In the genomic region with DNA sequence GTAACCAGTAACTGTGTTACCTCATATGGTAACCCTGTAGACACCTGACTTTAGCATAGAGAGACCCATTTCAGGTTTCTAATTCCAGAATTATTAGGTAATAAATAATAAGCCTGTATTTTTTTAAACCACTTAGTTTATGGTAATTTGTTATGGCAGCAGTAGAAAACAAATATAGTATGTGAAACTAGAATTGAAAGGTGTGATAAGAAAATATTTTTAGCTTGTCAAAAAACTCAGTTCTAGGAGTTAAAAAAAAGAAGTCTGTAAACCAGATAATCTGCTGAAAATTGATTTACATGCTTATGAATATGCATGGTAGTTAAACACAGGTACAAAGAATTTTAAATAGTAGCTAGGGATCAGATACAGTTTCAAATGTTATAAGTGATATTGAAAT, we compare ENCODE assay signal across 31 cellular contexts.
DNase-seq lines count a peak whose midpoint lies in the region; ATAC-seq lines count a peak whose summit lies in the region.
"Had no signal": no experiment of that assay in that cellular context is flagged by ENCODE, and none has a peak within 500 bp of the region (broad histone marks: within the 10 kb centered on the region; RNA-seq: fewer than 3 reads in every experiment).

No MANE protein-coding gene starts in this region.

- POLR2A ChIA-PET in naive thymus-derived CD4-positive, alpha-beta T cell (lab: Charles Lee), result no interaction called here

- peaks cover 0 to 2% of the 10 kb centered on the region in 2 donors for H3K27me3 ChIP-seq in naive thymus-derived CD4-positive, alpha-beta T cell (ENCODE audit: control insufficient read depth in 2 of 2, insufficient read depth in 2 of 2, low read length in 2 of 2)
- H3K27me3 ChIP-seq: ascending aorta, cardiac muscle cell, colonic mucosa had no signal

- no peaks in the 10 kb centered on the region for H3K4me1 Mint-ChIP-seq in naive thymus-derived CD4-positive, alpha-beta T cell
- H3K4me1 Mint-ChIP-seq: activated naive CD8-positive, alpha-beta T cell treated with anti-CD3 and anti-CD28 coated beads, Interleukin-2, amount 10 ng/mL, durations not matched to agents 7 days and 5 days; nephron had no signal

- no peak overlapping the region for H3K27ac Mint-ChIP-seq in naive thymus-derived CD4-positive, alpha-beta T cell
- H3K27ac Mint-ChIP-seq: activated naive CD8-positive, alpha-beta T cell treated with anti-CD3 and anti-CD28 coated beads, Interleukin-2, amount 10 ng/mL, durations not matched to agents 7 days and 5 days; CD4-positive, alpha-beta T cell; nephron; stimulated activated naive CD8-positive, alpha-beta T cell treated with anti-CD3 and anti-CD28 coated beads, Interleukin-15, Interleukin-2, amounts not matched to agents 100 ng/mL and 50 ng/mL, for 24 hours had no signal

- intact Hi-C loops in naive thymus-derived CD4-positive, alpha-beta T cell (cut with micrococcal nuclease), result no loop called here

- ATAC-seq in GM18502 (IDR thresholded peaks at IDR 0.05; ENCODE audit: poor library complexity, unreplicated experiment) (peak; percentile 59), GM21447 (IDR thresholded peaks at IDR 0.05; ENCODE audit: unreplicated experiment) (peak; percentile 77), HG02678 (IDR thresholded peaks at IDR 0.05; ENCODE audit: unreplicated experiment) (peak; percentile 61), HG03354 (IDR thresholded peaks at IDR 0.05; ENCODE audit: poor library complexity, severe bottlenecking, unreplicated experiment) (peak; percentile 51), HG02623 (IDR thresholded peaks at IDR 0.05; ENCODE audit: unreplicated experiment) (no peak)
- ATAC-seq in naive thymus-derived CD4-positive, alpha-beta T cell, result no peak
- ATAC-seq: lower lobe of right lung, mucosa of descending colon had no signal

- DNase-seq in NCI-H345 treated with DMSO at 0.1 percent for 48 hours (lab: John Stamatoyannopoulos, UW; ENCODE audit: unreplicated experiment), result no peak
- DNase-seq in naive thymus-derived CD4-positive, alpha-beta T cell, result no peak
- DNase-seq in NOMO-1 treated with dmso at 0.1 percent for 144 hours (lab: John Stamatoyannopoulos, UW; ENCODE audit: unreplicated experiment), result no peak
- DNase-seq: 8988T; activated CD4-positive, alpha-beta T cell treated with anti-CD3 and anti-CD28 coated beads for 48 hours; activated effector memory CD4-positive, alpha-beta T cell treated with anti-CD3 and anti-CD28 coated beads, Interleukin-2, amount 50 U/mL, for 16 hours; activated naive CD8-positive, alpha-beta T cell treated with anti-CD3 and anti-CD28 coated beads, Interleukin-2, amount 10 ng/mL, durations not matched to agents 7 days and 5 days; activated T-cell treated with anti-CD3 and anti-CD28 coated beads, Interleukin-2, amount 50 U/mL, for 1 hour; CD4-positive, alpha-beta T cell; colonic mucosa; effector CD8-positive, alpha-beta T cell; IMR-90; kidney glomerular epithelial cell; lower lobe of right lung; mucosa of descending colon; NCI-H187; NCI-H524 treated with DMSO at 0.1 percent for 48 hours; SIG-M5; SW 1271; T-helper 9 cell had no signal

- no peaks in the 10 kb centered on the region for H3K9me3 Mint-ChIP-seq in naive thymus-derived CD4-positive, alpha-beta T cell
- H3K9me3 Mint-ChIP-seq: activated naive CD8-positive, alpha-beta T cell treated with anti-CD3 and anti-CD28 coated beads, Interleukin-2, amount 10 ng/mL, durations not matched to agents 7 days and 5 days; stimulated activated naive CD8-positive, alpha-beta T cell treated with anti-CD3 and anti-CD28 coated beads, Interleukin-15, Interleukin-2, amounts not matched to agents 100 ng/mL and 50 ng/mL, for 24 hours had no signal

- H3K36me3 ChIP-seq in naive thymus-derived CD4-positive, alpha-beta T cell (ENCODE audit: control insufficient read depth in 2 of 3, insufficient read depth in 3 of 3, low read length in 3 of 3), result no peaks in the 10 kb centered on the region
- H3K36me3 ChIP-seq: ascending aorta, cardiac muscle cell, colonic mucosa, lower lobe of right lung, thoracic aorta had no signal

- no peaks in the 10 kb centered on the region for H3K27me3 Mint-ChIP-seq in naive thymus-derived CD4-positive, alpha-beta T cell
- H3K27me3 Mint-ChIP-seq: activated naive CD8-positive, alpha-beta T cell treated with anti-CD3 and anti-CD28 coated beads, Interleukin-2, amount 10 ng/mL, durations not matched to agents 7 days and 5 days; CD4-positive, alpha-beta T cell; stimulated activated naive CD8-positive, alpha-beta T cell treated with anti-CD3 and anti-CD28 coated beads, Interleukin-15, Interleukin-2, amounts not matched to agents 100 ng/mL and 50 ng/mL, for 24 hours had no signal

- no peaks in the 10 kb centered on the region for H3K36me3 Mint-ChIP-seq in naive thymus-derived CD4-positive, alpha-beta T cell
- H3K36me3 Mint-ChIP-seq: activated naive CD8-positive, alpha-beta T cell treated with anti-CD3 and anti-CD28 coated beads, Interleukin-2, amount 10 ng/mL, durations not matched to agents 7 days and 5 days had no signal

- H3K4me3 Mint-ChIP-seq in naive thymus-derived CD4-positive, alpha-beta T cell, result no peak overlapping the region
- H3K4me3 Mint-ChIP-seq: activated naive CD8-positive, alpha-beta T cell treated with anti-CD3 and anti-CD28 coated beads, Interleukin-2, amount 10 ng/mL, durations not matched to agents 7 days and 5 days; CD4-positive, alpha-beta T cell; nephron; stimulated activated naive CD8-positive, alpha-beta T cell treated with anti-CD3 and anti-CD28 coated beads, Interleukin-15, Interleukin-2, amounts not matched to agents 100 ng/mL and 50 ng/mL, for 24 hours had no signal

- no peaks in the 10 kb centered on the region for H3K9me3 ChIP-seq in naive thymus-derived CD4-positive, alpha-beta T cell (ENCODE audit: control insufficient read depth in 2 of 3, low read length in 3 of 3)
- H3K9me3 ChIP-seq: ascending aorta, colonic mucosa, thoracic aorta had no signal

- CTCF ChIA-PET in naive thymus-derived CD4-positive, alpha-beta T cell (lab: Charles Lee), result interaction anchor here (0.7 kb wide), 1 partner anchor 722 kb away, joined by 7 read pairs; no protein-coding TSS in a partner anchor

- H3K27ac ChIP-seq in naive thymus-derived CD4-positive, alpha-beta T cell (ENCODE audit: low read depth, low read length), result no peak overlapping the region
- H3K27ac ChIP-seq: ascending aorta, cardiac muscle cell, colonic mucosa, lower lobe of right lung, thoracic aorta, VCaP had no signal

- H3K4me3 ChIP-seq in naive thymus-derived CD4-positive, alpha-beta T cell (ENCODE audit: low read length), result no peak overlapping the region
- H3K4me3 ChIP-seq: ascending aorta, cardiac muscle cell, colonic mucosa, lower lobe of right lung, mucosa of descending colon, thoracic aorta had no signal

- H3K4me1 ChIP-seq in naive thymus-derived CD4-positive, alpha-beta T cell (ENCODE audit: control insufficient read depth in 2 of 2, insufficient read depth in 2 of 2, low read length in 2 of 2), result no peaks in the 10 kb centered on the region
- H3K4me1 ChIP-seq: ascending aorta, colonic mucosa, lower lobe of right lung had no signal

Comparison
In these comparisons a context has a peak if more than half of its experiments do, and no peak if none do; other contexts are left out.
1. ATAC-seq: peak in GM18502 (single experiment), GM21447 (single experiment), HG02678 (single experiment) and HG03354 (single experiment); none in naive thymus-derived CD4-positive, alpha-beta T cell (single experiment) and HG02623 (single experiment).